ENCODE assay signal across 21 cellular contexts in the genomic region with DNA sequence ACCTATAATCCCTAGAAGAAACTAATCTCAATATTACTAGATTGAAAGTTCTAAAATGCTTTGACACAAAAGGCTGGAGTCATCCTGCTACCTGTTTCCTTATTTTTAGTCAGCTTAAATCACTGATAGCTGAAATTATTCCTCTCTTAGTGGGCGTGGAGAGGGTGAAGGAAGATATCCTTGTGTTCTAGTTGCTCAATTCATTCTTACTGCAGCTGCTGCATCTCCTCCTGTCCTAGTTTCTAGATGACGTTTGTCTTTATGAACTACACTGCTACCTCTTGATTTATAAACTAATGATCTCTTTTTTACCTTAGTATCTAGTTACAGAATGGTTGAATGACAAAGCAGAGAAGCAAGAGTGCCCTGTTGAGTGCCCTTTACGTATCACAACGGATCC. TPM values are rescaled to one million over a fixed set of nuclear protein-coding genes. Genes with fewer than 3 reads are reported as not detected.
DNase-seq lines count a peak whose midpoint lies in the region; ATAC-seq and TF ChIP-seq lines count a peak whose summit lies in the region.
"Had no signal": no experiment of that assay in that cellular context is flagged by ENCODE, and none has a peak within 500 bp of the region (broad histone marks: within the 10 kb centered on the region; RNA-seq: fewer than 3 reads in every experiment).

No MANE protein-coding gene starts in this region.

- H3K4me3 Mint-ChIP-seq in activated T-cell treated with anti-CD3 and anti-CD28 coated beads, Interleukin-2, amount 50 U/mL, for 24 hours = no peak overlapping the region
- no peak overlapping the region for H3K4me3 Mint-ChIP-seq in H9
- H3K4me3 Mint-ChIP-seq: neural crest cell had no signal

- no peak overlapping the region for H3K23ac ChIP-seq in H9 (ENCODE audit: insufficient read length, low read depth, low read length)

- peaks cover 26% of the 10 kb centered on the region for H3K4me1 Mint-ChIP-seq in activated T-cell treated with anti-CD3 and anti-CD28 coated beads, Interleukin-2, amount 50 U/mL, for 24 hours (ENCODE audit: low read depth)
- H3K4me1 Mint-ChIP-seq in H9 = no peaks in the 10 kb centered on the region
- H3K4me1 Mint-ChIP-seq: neural crest cell had no signal

- no peak overlapping the region for H2BK120ac ChIP-seq in H9 (ENCODE audit: low read depth, low read length, poor library complexity, severe bottlenecking)

- peaks cover 5% of the 10 kb centered on the region for H3K79me1 ChIP-seq in H9 (ENCODE audit: insufficient read depth, low read depth, low read length, poor library complexity, severe bottlenecking)

- no peak overlapping the region for H2BK5ac ChIP-seq in H9 (ENCODE audit: insufficient read length, low read length)

- intact Hi-C loops in dorsolateral prefrontal cortex (cut with DNase I) = no loop called here

- no peak overlapping the region for H3K14ac ChIP-seq in H9 (ENCODE audit: insufficient read depth, low read length)

- H3K4me2 ChIP-seq in H9 (ENCODE audit: insufficient read depth, insufficient read length, low read length) = no peak overlapping the region
- no peak overlapping the region for H3K4me2 ChIP-seq in smooth muscle cell
- H3K4me2 ChIP-seq: BLaER1 treated with 17β-estradiol and CSF1 and Interleukin-3, amounts not matched to agents 10 nM and 100 nM had no signal

- H4K5ac ChIP-seq in H9 (ENCODE audit: insufficient read length, low read depth, low read length) = no peak overlapping the region

- no peaks in the 10 kb centered on the region for H3K27me3 Mint-ChIP-seq in activated T-cell treated with anti-CD3 and anti-CD28 coated beads, Interleukin-2, amount 50 U/mL, for 24 hours
- no peaks in the 10 kb centered on the region for H3K27me3 Mint-ChIP-seq in H9 (ENCODE audit: low read depth)

- no peak for ATAC-seq in HG03342 (IDR thresholded peaks at IDR 0.05; ENCODE audit: unreplicated experiment)
- ATAC-seq in HG03571 (IDR thresholded peaks at IDR 0.05; ENCODE audit: unreplicated experiment) = no peak

- no peak overlapping the region for H3T11ph ChIP-seq in H9 (ENCODE audit: low read length)

- H3K56ac ChIP-seq in H9 (ENCODE audit: insufficient read length, low read depth, low read length) = no peak overlapping the region

- H3K18ac ChIP-seq in H9 (ENCODE audit: insufficient read length, low read depth, low read length) = no peak overlapping the region

- H4K20me1 ChIP-seq in H9 (ENCODE audit: control insufficient read depth, insufficient read depth, insufficient read length) (peaks cover 3% of the 10 kb centered on the region), smooth muscle cell (ENCODE audit: low read depth) (peaks cover 100% of the 10 kb centered on the region)

- no peaks in the 10 kb centered on the region for H3K9me3 ChIP-seq in H9 (ENCODE audit: control insufficient read depth, low read depth, low read length)
- no peaks in the 10 kb centered on the region for H3K9me3 ChIP-seq in smooth muscle cell (replicated peaks; ENCODE audit: low read depth)
- H3K9me3 ChIP-seq: BLaER1 treated with 17β-estradiol and CSF1 and Interleukin-3, amounts not matched to agents 10 nM and 100 nM; SJSA1; thoracic aorta; vagina had no signal

- no peak overlapping the region for H3K4me3 ChIP-seq in dorsolateral prefrontal cortex
- H3K4me3 ChIP-seq in smooth muscle cell = no peak overlapping the region
- H3K4me3 ChIP-seq: BLaER1 treated with 17β-estradiol and CSF1 and Interleukin-3, amounts not matched to agents 10 nM and 100 nM; SJSA1; thoracic aorta; vagina had no signal

- no peak for DNase-seq in activated T-cell treated with anti-CD3 and anti-CD28 coated beads, Interleukin-2, amount 50 U/mL, for 24 hours
- DNase-seq in activated T-cell treated with anti-CD3 and anti-CD28 coated beads, Interleukin-2, amount 50 U/mL, for 1 hour = no peak
- DNase-seq in H9 = no peak
- no peak for DNase-seq in dorsolateral prefrontal cortex
- DNase-seq in smooth muscle cell (lab: John Stamatoyannopoulos, UW; ENCODE audit: unreplicated experiment) = no peak
- DNase-seq in SIG-M5 treated with dmso at 0.1 percent for 504 hours (lab: John Stamatoyannopoulos, UW; ENCODE audit: unreplicated experiment) = no peak
- DNase-seq: amniotic stem cell, HCEC 1CT, islet precursor cell, NCI-H1048, NCI-H1694 treated with DMSO at 0.1 percent for 48 hours, NCI-H526, posterior cingulate gyrus had no signal

- peaks cover 25% of the 10 kb centered on the region for H3K36me3 ChIP-seq in smooth muscle cell (ENCODE audit: low read depth)

- H2AK5ac ChIP-seq in H9 (ENCODE audit: insufficient read length, low read length) = no peak overlapping the region

- no peak overlapping the region for H4K8ac ChIP-seq in H9 (replicated peaks; ENCODE audit: insufficient read length, low read depth, low read length)

- H4K91ac ChIP-seq in H9 (ENCODE audit: insufficient read length, low read depth, low read length) = no peak overlapping the region

- peaks cover 93% of the 10 kb centered on the region for H3K36me3 Mint-ChIP-seq in activated T-cell treated with anti-CD3 and anti-CD28 coated beads, Interleukin-2, amount 50 U/mL, for 24 hours (ENCODE audit: low read depth)
- peaks cover 51 to 92% (median 91%) of the 10 kb centered on the region in 3 experiments for H3K36me3 Mint-ChIP-seq in H9 (ENCODE audit: insufficient read depth in 1 of 3, low read depth in 3 of 3)

- H3F3A ChIP-seq in smooth muscle cell (ENCODE audit: low read depth) = peaks cover 12% of the 10 kb centered on the region

- H2BK20ac ChIP-seq in H9 (ENCODE audit: low read depth, low read length, poor library complexity, severe bottlenecking) = no peak overlapping the region

- peak overlapping the region; percentile 20 for H3K27ac Mint-ChIP-seq in activated T-cell treated with anti-CD3 and anti-CD28 coated beads, Interleukin-2, amount 50 U/mL, for 24 hours
- H3K27ac Mint-ChIP-seq in H9 = peak overlapping the region in 2 of 3 experiments; percentile 24 to 41; a peak in 1 of 7 replicates

- no peak overlapping the region for H2BK12ac ChIP-seq in H9 (ENCODE audit: insufficient read length, low read depth, low read length)

- no peaks in the 10 kb centered on the region for H3K9me3 Mint-ChIP-seq in activated T-cell treated with anti-CD3 and anti-CD28 coated beads, Interleukin-2, amount 50 U/mL, for 24 hours
- no peaks in the 10 kb centered on the region for H3K9me3 Mint-ChIP-seq in H9
- H3K9me3 Mint-ChIP-seq: neural crest cell had no signal

- H2BK15ac ChIP-seq in H9 (ENCODE audit: low read depth, low read length) = no peak overlapping the region

- no peaks in the 10 kb centered on the region for H3K27me3 ChIP-seq in H9 (ENCODE audit: insufficient read depth, low read length)
- H3K27me3 ChIP-seq in dorsolateral prefrontal cortex = no peaks in the 10 kb centered on the region
- H3K27me3 ChIP-seq in smooth muscle cell (ENCODE audit: low read depth) = no peaks in the 10 kb centered on the region
- H3K27me3 ChIP-seq: BLaER1 treated with 17β-estradiol and CSF1 and Interleukin-3, amounts not matched to agents 10 nM and 100 nM; SJSA1; vagina had no signal

- no peaks in the 10 kb centered on the region for H3K4me1 ChIP-seq in H9 (ENCODE audit: insufficient read depth, low read length)
- H3K4me1 ChIP-seq in smooth muscle cell (ENCODE audit: low read depth) = no peaks in the 10 kb centered on the region
- H3K4me1 ChIP-seq: BLaER1 treated with 17β-estradiol and CSF1 and Interleukin-3, amounts not matched to agents 10 nM and 100 nM; SJSA1; vagina had no signal

- no peak for TF ChIP-seq CTCF in H9 (conservative IDR thresholded peaks at IDR 0.05)
- TF ChIP-seq CTCF in dorsolateral prefrontal cortex (IDR thresholded peaks at IDR 0.05 in 54 of 56, conservative IDR thresholded peaks at IDR 0.05 in 2 of 56; ENCODE audit: low read depth in 1 of 56, partially characterized antibody in 56 of 56) = no peak
- TF ChIP-seq CTCF in smooth muscle cell (IDR thresholded peaks at IDR 0.05; ENCODE audit: borderline replicate concordance, insufficient read depth, poor library complexity, severe bottlenecking) = no peak

- H2AFZ ChIP-seq in H9 (ENCODE audit: low read length) = no peak overlapping the region
- no peak overlapping the region for H2AFZ ChIP-seq in smooth muscle cell (ENCODE audit: low read depth)

- H3K27ac ChIP-seq in H9 (ENCODE audit: insufficient read length, low read depth, low read length) (no peak overlapping the region), dorsolateral prefrontal cortex (peak overlapping the region in 36 of 59 donors; percentile 3 to 72 (median 41)), smooth muscle cell (ENCODE audit: low read depth) (peak overlapping the region; percentile 12)
- H3K27ac ChIP-seq: BLaER1 treated with 17β-estradiol and CSF1 and Interleukin-3, amounts not matched to agents 10 nM and 100 nM; HL-60; SJSA1; thoracic aorta; vagina had no signal

- WGBS in H9 (ENCODE audit: extremely low coverage, insufficient read length, low lambda C conversion rate) = no CpG with 5 or more reads among the region's 4 CpGs
- 94% methylated on average over 4 of the region's 4 CpGs for WGBS in smooth muscle cell (ENCODE audit: low lambda C conversion rate)

- no peaks in the 10 kb centered on the region for H3K23me2 ChIP-seq in H9 (ENCODE audit: insufficient read length, low read depth, low read length, poor library complexity, severe bottlenecking)

- H3K79me2 ChIP-seq in H9 (ENCODE audit: insufficient read depth, low read length) (no peaks in the 10 kb centered on the region), smooth muscle cell (ENCODE audit: low read depth) (peaks cover 76% of the 10 kb centered on the region)

- H3K4ac ChIP-seq in H9 (ENCODE audit: low read depth, low read length) = no peak overlapping the region

- no peak overlapping the region for H3K9ac ChIP-seq in H9 (ENCODE audit: extremely low read depth, insufficient read length, low read length)
- no peak overlapping the region for H3K9ac ChIP-seq in smooth muscle cell (ENCODE audit: low read depth)
- H3K9ac ChIP-seq: BLaER1 treated with 17β-estradiol and CSF1 and Interleukin-3, amounts not matched to agents 10 nM and 100 nM had no signal

RNA-seq across cellular contexts. Expression of a gene that starts 50.7 kb away (rescaled TPM):
- total RNA-seq in H9 (2021) = 185 and 207 TPM in 2 replicates
- total RNA-seq in dorsolateral prefrontal cortex = 100 to 1,000 TPM; 112 to 213 (median 164) TPM
- total RNA-seq in smooth muscle cell = 107 and 122 TPM in 2 replicates
- polyA plus RNA-seq in smooth muscle cell = 133 and 134 TPM in 2 replicates
